12 cellular contexts compared by ENCODE assay signal in genomic region chr4:47530801-47531200, GRCh38. TPM values are rescaled to one million over a fixed set of nuclear protein-coding genes. Genes with fewer than 3 reads are reported as not detected.
DNase-seq lines count a peak whose midpoint lies in the region; ATAC-seq, FAIRE-seq and TF ChIP-seq lines count a peak whose summit lies in the region.
"Had no signal": no experiment of that assay in that cellular context is flagged by ENCODE, and none has a peak within 500 bp of the region (broad histone marks: within the 10 kb centered on the region; RNA-seq: fewer than 3 reads in every experiment).

No MANE protein-coding gene starts in this region.

- H3K4me3 ChIP-seq in mesodermal cell (ENCODE audit: extremely low read depth, insufficient read depth, low read length, poor library complexity, severe bottlenecking) (no peak overlapping the region), uterus (no peak overlapping the region)
- H3K4me3 ChIP-seq: right lobe of liver, tibial artery had no signal

- peaks cover 17% of the 10 kb centered on the region for H3K4me1 ChIP-seq in mesodermal cell (ENCODE audit: control insufficient read depth, insufficient read depth, low read length, poor library complexity, severe bottlenecking)
- H3K4me1 ChIP-seq in uterus, result peaks cover 0 to 1% of the 10 kb centered on the region in 2 donors
- H3K4me1 ChIP-seq: right lobe of liver had no signal

- peaks cover 14% of the 10 kb centered on the region for H3K9me3 Mint-ChIP-seq in activated CD4-positive, alpha-beta memory T cell treated with anti-CD3 and anti-CD28 coated beads, Interleukin-2, amount 10 ng/mL, durations not matched to agents 7 days and 5 days
- peaks cover 12% of the 10 kb centered on the region for H3K9me3 Mint-ChIP-seq in activated CD4-positive, alpha-beta memory T cell treated with anti-CD3 and anti-CD28 coated beads for 36 hours
- peaks cover 13% of the 10 kb centered on the region for H3K9me3 Mint-ChIP-seq in activated naive CD8-positive, alpha-beta T cell treated with anti-CD3 and anti-CD28 coated beads for 36 hours

- intact Hi-C loops in activated CD4-positive, alpha-beta memory T cell treated with anti-CD3 and anti-CD28 coated beads for 36 hours (cut with micrococcal nuclease), result loop anchor here (1.0 to 5.0 kb wide), 3 partner anchors 46 to 382 kb away; partner anchors contain the start of genes ATP10D, COMMD8 and NFXL1
- intact Hi-C loops in uterus (cut with DNase I; ENCODE audit: low total_unique reads), result no loop called here

- in situ Hi-C loops in GM13977 (cut with MboI; ENCODE audit: low pct_unique_long_range_greater_than_20kb, low sequenced_read_pairs, unreplicated experiment), result no loop called here

- H3K9me3 ChIP-seq in mesodermal cell (ENCODE audit: control insufficient read depth, low read length) (peaks cover 7% of the 10 kb centered on the region), uterus (no peaks in the 10 kb centered on the region)
- H3K9me3 ChIP-seq: right lobe of liver, tibial artery had no signal

- whole genome bisulfite sequencing in mesodermal cell (ENCODE audit: insufficient coverage in 2 of 2), 2 experiments, result 83 to 100% methylated on average over 1 of the region's 1 CpG

- no peak overlapping the region for H3K4me3 Mint-ChIP-seq in activated CD4-positive, alpha-beta memory T cell treated with anti-CD3 and anti-CD28 coated beads, Interleukin-2, amount 10 ng/mL, durations not matched to agents 7 days and 5 days
- H3K4me3 Mint-ChIP-seq in activated CD4-positive, alpha-beta memory T cell treated with anti-CD3 and anti-CD28 coated beads for 36 hours, result no peak overlapping the region
- no peak overlapping the region for H3K4me3 Mint-ChIP-seq in activated naive CD8-positive, alpha-beta T cell treated with anti-CD3 and anti-CD28 coated beads for 36 hours

- POLR2A ChIA-PET in activated CD4-positive, alpha-beta memory T cell treated with anti-CD3 and anti-CD28 coated beads, Interleukin-2, amount 10 ng/mL, durations not matched to agents 7 days and 5 days (lab: Charles Lee), result no interaction called here
- POLR2A ChIA-PET in activated CD4-positive, alpha-beta memory T cell treated with anti-CD3 and anti-CD28 coated beads for 36 hours (lab: Charles Lee), result no interaction called here

- no peak for TF ChIP-seq POLR2A in uterus (IDR thresholded peaks at IDR 0.05)

- H3K27ac ChIP-seq in mesodermal cell (ENCODE audit: low read depth, low read length, severe bottlenecking) (peak overlapping the region; percentile 65), uterus (peak overlapping the region; percentile 26 to 57)
- H3K27ac ChIP-seq: right lobe of liver had no signal

- DNase-seq in activated CD4-positive, alpha-beta memory T cell treated with anti-CD3 and anti-CD28 coated beads, Interleukin-2, amount 10 ng/mL, durations not matched to agents 7 days and 5 days, result no peak
- no peak for DNase-seq in activated CD4-positive, alpha-beta memory T cell treated with anti-CD3 and anti-CD28 coated beads for 36 hours
- DNase-seq in activated naive CD8-positive, alpha-beta T cell treated with anti-CD3 and anti-CD28 coated beads for 36 hours, result no peak
- DNase-seq in uterus (no peak), GM13977 (ENCODE audit: low spot score) (no peak), D721Med (ENCODE audit: insufficient read length, low spot score) (no peak)
- DNase-seq: NCI-H1048, NCI-H345, right lobe of liver, tibial artery had no signal

- H3K36me3 Mint-ChIP-seq in activated CD4-positive, alpha-beta memory T cell treated with anti-CD3 and anti-CD28 coated beads, Interleukin-2, amount 10 ng/mL, durations not matched to agents 7 days and 5 days (ENCODE audit: low read depth), result peaks cover 40% of the 10 kb centered on the region
- H3K36me3 Mint-ChIP-seq in activated CD4-positive, alpha-beta memory T cell treated with anti-CD3 and anti-CD28 coated beads for 36 hours, result peaks cover 9% of the 10 kb centered on the region
- peaks cover 64% of the 10 kb centered on the region for H3K36me3 Mint-ChIP-seq in activated naive CD8-positive, alpha-beta T cell treated with anti-CD3 and anti-CD28 coated beads for 36 hours

- no peak for TF ChIP-seq CTCF in uterus (IDR thresholded peaks at IDR 0.05)
- no peak for TF ChIP-seq CTCF in GM13977 (IDR thresholded peaks at IDR 0.05; ENCODE audit: extremely low read depth, insufficient read depth, missing control alignments)
- no peak for TF ChIP-seq CTCF in D721Med (IDR thresholded peaks at IDR 0.05; ENCODE audit: insufficient read depth, missing control alignments)

- peak overlapping the region; percentile 83 for H3K27ac Mint-ChIP-seq in activated CD4-positive, alpha-beta memory T cell treated with anti-CD3 and anti-CD28 coated beads, Interleukin-2, amount 10 ng/mL, durations not matched to agents 7 days and 5 days
- no peak overlapping the region for H3K27ac Mint-ChIP-seq in activated CD4-positive, alpha-beta memory T cell treated with anti-CD3 and anti-CD28 coated beads for 36 hours
- peak overlapping the region; percentile 78 for H3K27ac Mint-ChIP-seq in activated naive CD8-positive, alpha-beta T cell treated with anti-CD3 and anti-CD28 coated beads for 36 hours

- FAIRE-seq in D721Med (lab: Jason Lieb, UNC), result no peak

- ATAC-seq in GM19452 (IDR thresholded peaks at IDR 0.05; ENCODE audit: unreplicated experiment), result no peak

- H3K36me3 ChIP-seq in mesodermal cell (ENCODE audit: control insufficient read depth, insufficient read depth, low read length) (peaks cover 6% of the 10 kb centered on the region), uterus (no peaks in the 10 kb centered on the region)

- peaks cover 62% of the 10 kb centered on the region for H3K4me1 Mint-ChIP-seq in activated CD4-positive, alpha-beta memory T cell treated with anti-CD3 and anti-CD28 coated beads, Interleukin-2, amount 10 ng/mL, durations not matched to agents 7 days and 5 days
- H3K4me1 Mint-ChIP-seq in activated CD4-positive, alpha-beta memory T cell treated with anti-CD3 and anti-CD28 coated beads for 36 hours (ENCODE audit: low read depth), result peaks cover 33% of the 10 kb centered on the region
- H3K4me1 Mint-ChIP-seq in activated naive CD8-positive, alpha-beta T cell treated with anti-CD3 and anti-CD28 coated beads for 36 hours, result peaks cover 49% of the 10 kb centered on the region

- CTCF ChIA-PET in activated CD4-positive, alpha-beta memory T cell treated with anti-CD3 and anti-CD28 coated beads, Interleukin-2, amount 10 ng/mL, durations not matched to agents 7 days and 5 days (lab: Charles Lee), result interaction anchor here (1.2 kb wide), 1 partner anchor 11 kb away, joined by 3 read pairs; no protein-coding TSS in a partner anchor
- CTCF ChIA-PET in activated CD4-positive, alpha-beta memory T cell treated with anti-CD3 and anti-CD28 coated beads for 36 hours (lab: Charles Lee), result no interaction called here

- H3K27me3 Mint-ChIP-seq in activated CD4-positive, alpha-beta memory T cell treated with anti-CD3 and anti-CD28 coated beads, Interleukin-2, amount 10 ng/mL, durations not matched to agents 7 days and 5 days, result no peaks in the 10 kb centered on the region
- H3K27me3 Mint-ChIP-seq in activated CD4-positive, alpha-beta memory T cell treated with anti-CD3 and anti-CD28 coated beads for 36 hours, result no peaks in the 10 kb centered on the region
- H3K27me3 Mint-ChIP-seq in activated naive CD8-positive, alpha-beta T cell treated with anti-CD3 and anti-CD28 coated beads for 36 hours, result no peaks in the 10 kb centered on the region

- no peaks in the 10 kb centered on the region for H3K27me3 ChIP-seq in uterus
- H3K27me3 ChIP-seq: right lobe of liver, tibial artery had no signal

RNA-seq across cellular contexts. Expression of gene ATP10D, which starts 45.7 kb away (rescaled TPM):
- total RNA-seq in activated CD4-positive, alpha-beta memory T cell treated with anti-CD3 and anti-CD28 coated beads, Interleukin-2, amount 10 ng/mL, durations not matched to agents 7 days and 5 days, result 1 to 10 TPM; 7.4 to 8.1 TPM
- 1 to 10 TPM; 2.8 to 3.0 TPM for total RNA-seq in activated CD4-positive, alpha-beta memory T cell treated with anti-CD3 and anti-CD28 coated beads for 36 hours
- 1 to 10 TPM; 7.9 to 9.8 TPM for total RNA-seq in activated naive CD8-positive, alpha-beta T cell treated with anti-CD3 and anti-CD28 coated beads for 36 hours
- 8.5 TPM for polyA plus RNA-seq in mesodermal cell (2013, experiment 1 of 2)
- polyA plus RNA-seq in mesodermal cell (2013, experiment 2 of 2), result 8.2 TPM
- 10 to 100 TPM; 17.4 to 52.6 (median 27.3) TPM for total RNA-seq in uterus
